21 cellular contexts compared by ENCODE assay signal in the genomic region with DNA sequence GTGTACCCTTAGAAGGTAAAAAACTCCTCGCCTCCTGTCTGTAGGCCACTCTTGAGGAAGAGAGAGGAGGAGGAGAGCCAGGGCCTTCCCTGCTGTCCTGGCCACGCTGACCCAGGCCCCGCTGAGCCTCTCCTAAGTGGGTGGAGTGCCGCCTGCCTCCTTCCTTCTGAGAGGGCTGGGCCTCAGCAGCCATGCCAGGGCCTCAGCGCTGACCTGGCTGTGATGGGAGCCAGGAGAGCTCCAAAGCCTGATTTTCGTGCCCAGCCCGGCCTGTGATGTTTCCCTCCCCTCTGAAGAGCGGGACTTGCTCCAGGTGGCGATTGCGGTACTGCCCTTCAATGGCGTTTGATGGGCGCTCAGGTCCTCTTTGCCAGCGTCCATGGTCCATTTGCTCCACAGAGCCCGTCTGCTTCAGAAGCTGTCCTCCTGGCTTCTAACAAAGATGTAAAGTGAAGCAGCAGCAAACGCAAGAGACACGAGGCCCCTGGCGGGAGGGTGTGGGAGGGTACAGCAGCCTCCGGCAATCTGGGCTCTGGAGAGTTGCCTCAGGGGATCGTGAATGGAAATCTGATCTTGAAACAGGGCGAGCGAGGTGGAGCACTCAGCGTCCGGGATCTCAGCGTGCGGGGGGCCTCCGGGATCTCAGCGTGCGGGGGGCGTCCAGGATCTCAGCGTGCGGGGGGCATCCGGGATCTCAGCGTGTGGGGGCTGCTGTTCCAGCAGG.
DNase-seq lines count a peak whose midpoint lies in the region; ATAC-seq and TF ChIP-seq lines count a peak whose summit lies in the region.
"Had no signal": no experiment of that assay in that cellular context is flagged by ENCODE, and none has a peak within 500 bp of the region (broad histone marks: within the 10 kb centered on the region; RNA-seq: fewer than 3 reads in every experiment).

No MANE protein-coding gene starts in this region.

- H3K36me3 Mint-ChIP-seq in nephron progenitor cell (ENCODE audit: low read depth): no peaks in the 10 kb centered on the region
- H3K36me3 Mint-ChIP-seq: T-cell had no signal

- H3K4me3 Mint-ChIP-seq in nephron progenitor cell: peak overlapping the region; percentile 62
- H3K4me3 Mint-ChIP-seq: memory B cell; naive thymus-derived CD4-positive, alpha-beta T cell; T-cell had no signal

- peaks cover 11% of the 10 kb centered on the region for H3K27me3 Mint-ChIP-seq in nephron progenitor cell (ENCODE audit: low read depth, poor library complexity)
- H3K27me3 Mint-ChIP-seq: memory B cell; naive thymus-derived CD4-positive, alpha-beta T cell; T-cell had no signal

- ATAC-seq in Right ventricle myocardium inferior (no peak), left cardiac atrium (no peak), HG03159 (IDR thresholded peaks at IDR 0.05; ENCODE audit: unreplicated experiment) (no peak), HG02885 (IDR thresholded peaks at IDR 0.05; ENCODE audit: poor library complexity, unreplicated experiment) (no peak), GM18517 (IDR thresholded peaks at IDR 0.05; ENCODE audit: unreplicated experiment) (no peak)
- ATAC-seq: gastroesophageal sphincter; naive thymus-derived CD4-positive, alpha-beta T cell; T-cell had no signal

- TF ChIP-seq CTCF in nephron progenitor cell (IDR thresholded peaks at IDR 0.05): no peak

- DNase-seq in Right ventricle myocardium inferior (ENCODE audit: missing footprints) (peak; percentile 44), left cardiac atrium (no peak), SK-N-DZ (ENCODE audit: low spot score) (peak; percentile 68), nephron progenitor cell (peak; percentile 63), ureter (ENCODE audit: low spot score) (no peak)
- DNase-seq: ACHN; activated CD4-positive, alpha-beta T cell treated with anti-CD3 and anti-CD28 coated beads, Interleukin-2, amount 50 U/mL, for 4 hours; activated naive CD4-positive, alpha-beta T cell; central memory CD4-positive, alpha-beta T cell; kidney glomerular epithelial cell; naive thymus-derived CD4-positive, alpha-beta T cell; NCI-H1694; NCI-H526 treated with DMSO at 0.1 percent for 48 hours; stimulated activated CD4-positive, alpha-beta T cell treated with anti-CD3 and anti-CD28 coated beads, Interleukin-4, amount 100 ng/mL, for 1 hour; T-cell had no signal

- H3K4me1 Mint-ChIP-seq in nephron progenitor cell: peaks cover 73% of the 10 kb centered on the region

- peak overlapping the region; percentile 93 for H3K27ac Mint-ChIP-seq in nephron progenitor cell
- H3K27ac Mint-ChIP-seq: memory B cell; naive thymus-derived CD4-positive, alpha-beta T cell; progenitor cell of endocrine pancreas; T-cell had no signal

- H3K9me3 Mint-ChIP-seq in nephron progenitor cell: no peaks in the 10 kb centered on the region
- H3K9me3 Mint-ChIP-seq: memory B cell; naive thymus-derived CD4-positive, alpha-beta T cell; T-cell had no signal

- intact Hi-C loops in Right ventricle myocardium inferior (cut with DNase I): no loop called here
- intact Hi-C loops in left cardiac atrium (cut with DNase I): no loop called here

Comparison
In these comparisons a context has a peak if more than half of its experiments do, and no peak if none do; other contexts are left out.
1. DNase-seq: peak in Right ventricle myocardium inferior (single experiment), SK-N-DZ (single experiment) and nephron progenitor cell (single experiment); none in left cardiac atrium (single experiment) and ureter (single experiment).